In the genomic region with DNA sequence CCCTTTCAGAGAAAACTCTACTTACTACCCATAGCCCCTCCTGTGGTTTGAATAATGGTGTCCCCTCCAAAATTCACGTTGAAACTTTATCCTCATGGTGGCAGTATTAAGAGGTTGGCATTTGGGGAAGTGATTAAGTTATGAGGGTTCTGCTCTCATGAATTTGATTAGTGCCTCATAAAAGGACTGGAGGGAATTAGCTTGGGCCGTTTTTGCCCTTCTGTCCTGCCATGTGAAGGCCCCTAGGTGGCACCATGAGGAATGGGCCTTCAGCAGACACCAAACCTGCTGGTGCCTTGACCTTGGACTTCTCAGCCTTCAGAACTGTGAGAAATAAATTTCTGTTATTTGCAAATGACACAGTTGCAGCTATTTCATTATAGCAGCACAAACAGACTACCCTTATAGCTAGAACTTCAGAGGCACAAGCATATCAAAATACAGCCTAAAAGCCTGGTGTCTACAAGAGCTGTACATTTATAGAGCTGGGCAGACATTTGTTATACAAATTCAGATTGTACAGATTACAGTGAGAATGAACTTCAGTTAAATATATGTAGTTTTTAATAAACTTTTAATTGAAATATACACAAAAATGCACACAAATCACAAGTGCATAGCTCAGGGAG, we compare ENCODE assay signal across 9 cellular contexts. TPM values are rescaled to one million over a fixed set of nuclear protein-coding genes. Genes with fewer than 3 reads are reported as not detected.
DNase-seq lines count a peak whose midpoint lies in the region; ATAC-seq, FAIRE-seq and TF ChIP-seq lines count a peak whose summit lies in the region.
"Had no signal": no experiment of that assay in that cellular context is flagged by ENCODE, and none has a peak within 500 bp of the region (broad histone marks: within the 10 kb centered on the region; RNA-seq: fewer than 3 reads in every experiment).

No MANE protein-coding gene starts in this region.

- WGBS in K562 (ENCODE audit: insufficient coverage, low coverage, missing lambda C conversion rate) = 12% methylated on average over 2 of the region's 2 CpGs
- WGBS in stomach, 5 donors = 15 to 31% (median 19%) methylated on average over 2 of the region's 2 CpGs

- TF ChIP-seq POLR2A in K562 (conservative IDR thresholded peaks at IDR 0.05) (no peak), stomach (IDR thresholded peaks at IDR 0.05) (no peak)

- H2AFZ ChIP-seq in K562 (ENCODE audit: low read depth, low read length) = no peak overlapping the region

- no peaks in the 10 kb centered on the region for H3K27me3 Mint-ChIP-seq in neural crest cell (ENCODE audit: low read depth)

- H3K27ac ChIP-seq in K562 (ENCODE audit: extremely low read depth, low read depth, low read length) (no peak overlapping the region), stomach (no peak overlapping the region)

- ATAC-seq in K562 = no peak

- in situ Hi-C loops in K562 (cut with MboI) = no loop called here

- H3K9me1 ChIP-seq in K562 (ENCODE audit: control insufficient read depth, insufficient read depth, low read length) = no peaks in the 10 kb centered on the region

- CTCF ChIA-PET in K562 (lab: Yijun Ruan, JAX; ENCODE audit: low intra/inter-chr PET ratio) = interaction anchor here (0.6 kb wide), 1 partner anchor 62 kb away, joined by 5 read pairs; no protein-coding TSS in a partner anchor

- H3K27me3 ChIP-seq in K562 (ENCODE audit: control insufficient read depth in 2 of 2, insufficient read depth in 2 of 2, low read length in 2 of 2) = no peaks in the 10 kb centered on the region
- H3K27me3 ChIP-seq in stomach = no peaks in the 10 kb centered on the region

- H4K20me1 ChIP-seq in K562 (replicated peaks; ENCODE audit: control insufficient read depth, insufficient read depth, low read length) = no peaks in the 10 kb centered on the region

- no TSS peak for BruUV-seq in K562 (replicated peaks; lab: Mats Ljungman, UMichigan)

- H3K4me1 ChIP-seq in K562 (replicated peaks in 1 of 2; ENCODE audit: control insufficient read depth in 2 of 2, insufficient read depth in 2 of 2, low read length in 2 of 2) = peaks cover 9 to 19% of the 10 kb centered on the region in 2 experiments; a peak in 4 of 5 replicates
- peaks cover 5 to 28% (median 19%) of the 10 kb centered on the region in 4 donors for H3K4me1 ChIP-seq in stomach

- DNase-seq in SIG-M5 treated with dmso at 0.1 percent for 504 hours (lab: John Stamatoyannopoulos, UW; ENCODE audit: unreplicated experiment) (peak; percentile 21), SIG-M5 (lab: John Stamatoyannopoulos, UW) (no peak), Kasumi-1 (lab: John Stamatoyannopoulos, UW) (peak; percentile 35 to 57), K562 (ENCODE audit: extremely low read depth in 1 of 4, low spot score in 3 of 4) (peak in 1 of 4 experiments; percentile 40), neural crest cell (ENCODE audit: low read depth, low spot score) (no peak), stomach (no peak), kidney glomerular epithelial cell (lab: John Stamatoyannopoulos, UW) (no peak)
- no peak for DNase-seq in activated effector memory CD4-positive, alpha-beta T cell treated with Interleukin-2 at 50 U/mL for 16 hours
- DNase-seq: DMS79 treated with DMSO at 0.1 percent for 48 hours had no signal

- TF ChIP-seq CTCF in K562 (IDR thresholded peaks at IDR 0.05 in 2 of 3, conservative IDR thresholded peaks at IDR 0.05 in 1 of 3; ENCODE audit: insufficient read depth in 2 of 3, low read depth in 1 of 3, low read length in 3 of 3) (peak; percentile 36 to 44 (median 37); a peak in 2 of 6 replicates), neural crest cell (conservative IDR thresholded peaks at IDR 0.05) (peak; percentile 41), stomach (IDR thresholded peaks at IDR 0.05) (peak in 2 of 7 experiments; percentile 11 to 16)

- H3K27ac Mint-ChIP-seq in neural crest cell (ENCODE audit: unreplicated experiment) = no peak overlapping the region

- TF ChIP-seq EP300 in K562 (IDR thresholded peaks at IDR 0.05; ENCODE audit: low read length) (no peak), stomach (IDR thresholded peaks at IDR 0.05) (no peak)

- H3K4me3 Mint-ChIP-seq in neural crest cell = peak overlapping the region; percentile 33

- H3K9me3 ChIP-seq in K562 (replicated peaks; ENCODE audit: control insufficient read depth, insufficient read depth, low read depth, low read length) (no peaks in the 10 kb centered on the region), stomach (no peaks in the 10 kb centered on the region)

- H3K4me3 ChIP-seq in K562 (no peak overlapping the region), stomach (no peak overlapping the region)

- peaks cover 27% of the 10 kb centered on the region for H3K79me2 ChIP-seq in K562 (ENCODE audit: control insufficient read depth, insufficient read depth, low read length)

- H3K9me3 Mint-ChIP-seq in neural crest cell = peaks cover 13% of the 10 kb centered on the region

- no peaks in the 10 kb centered on the region; the same call in 2 of the 3 replicates for H3K36me3 ChIP-seq in K562 (ENCODE audit: control insufficient read depth, insufficient read depth, low read length)
- H3K36me3 ChIP-seq in stomach = no peaks in the 10 kb centered on the region

- TF ChIP-seq RAD21 in K562 (CRISPR knock-in tag; conservative IDR thresholded peaks at IDR 0.05 in 1 of 2, IDR thresholded peaks at IDR 0.05 in 1 of 2) = peak in 1 of 2 experiments; percentile 5; a peak in 1 of 4 replicates

- peak; percentile 52 for FAIRE-seq in K562 (lab: Jason Lieb, UNC)

- H3K9ac ChIP-seq in K562 (ENCODE audit: insufficient read depth in 1 of 2, low read depth in 2 of 2, low read length in 2 of 2) = no peak overlapping the region

- POLR2A ChIA-PET in K562 (lab: Yijun Ruan, JAX) = no interaction called here

- H3K36me3 Mint-ChIP-seq in neural crest cell (ENCODE audit: low read depth) = peaks cover 13% of the 10 kb centered on the region

- intact Hi-C loops in K562 (cut with micrococcal nuclease) = loop anchor here (10.0 kb wide), 1 partner anchor 108 kb away; a partner anchor contains a TSS
- intact Hi-C loops in stomach (cut with DNase I; ENCODE audit: low total_unique reads) = no loop called here

- H3K4me1 Mint-ChIP-seq in neural crest cell = peaks cover 21% of the 10 kb centered on the region

- no peak overlapping the region for H3K4me2 ChIP-seq in K562 (ENCODE audit: insufficient read depth, low read length)

TF ChIP-seq in K562, 482 proteins besides CTCF, POLR2A, EP300 and RAD21 (continues in another document):
- TF ChIP-seq, protein P1, sequence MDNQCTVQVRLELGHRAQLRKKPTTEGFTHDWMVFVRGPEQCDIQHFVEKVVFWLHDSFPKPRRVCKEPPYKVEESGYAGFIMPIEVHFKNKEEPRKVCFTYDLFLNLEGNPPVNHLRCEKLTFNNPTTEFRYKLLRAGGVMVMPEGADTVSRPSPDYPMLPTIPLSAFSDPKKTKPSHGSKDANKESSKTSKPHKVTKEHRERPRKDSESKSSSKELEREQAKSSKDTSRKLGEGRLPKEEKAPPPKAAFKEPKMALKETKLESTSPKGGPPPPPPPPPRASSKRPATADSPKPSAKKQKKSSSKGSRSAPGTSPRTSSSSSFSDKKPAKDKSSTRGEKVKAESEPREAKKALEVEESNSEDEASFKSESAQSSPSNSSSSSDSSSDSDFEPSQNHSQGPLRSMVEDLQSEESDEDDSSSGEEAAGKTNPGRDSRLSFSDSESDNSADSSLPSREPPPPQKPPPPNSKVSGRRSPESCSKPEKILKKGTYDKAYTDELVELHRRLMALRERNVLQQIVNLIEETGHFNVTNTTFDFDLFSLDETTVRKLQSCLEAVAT (IDR thresholded peaks at IDR 0.05) = no peak
- no peak for TF ChIP-seq RBFOX2 (IDR thresholded peaks at IDR 0.05; ENCODE audit: low read depth, low read length)
- no peak for TF ChIP-seq BRF1 (IDR thresholded peaks at IDR 0.05; ENCODE audit: borderline replicate concordance, extremely low read depth, insufficient read length)
- TF ChIP-seq, protein P2, sequence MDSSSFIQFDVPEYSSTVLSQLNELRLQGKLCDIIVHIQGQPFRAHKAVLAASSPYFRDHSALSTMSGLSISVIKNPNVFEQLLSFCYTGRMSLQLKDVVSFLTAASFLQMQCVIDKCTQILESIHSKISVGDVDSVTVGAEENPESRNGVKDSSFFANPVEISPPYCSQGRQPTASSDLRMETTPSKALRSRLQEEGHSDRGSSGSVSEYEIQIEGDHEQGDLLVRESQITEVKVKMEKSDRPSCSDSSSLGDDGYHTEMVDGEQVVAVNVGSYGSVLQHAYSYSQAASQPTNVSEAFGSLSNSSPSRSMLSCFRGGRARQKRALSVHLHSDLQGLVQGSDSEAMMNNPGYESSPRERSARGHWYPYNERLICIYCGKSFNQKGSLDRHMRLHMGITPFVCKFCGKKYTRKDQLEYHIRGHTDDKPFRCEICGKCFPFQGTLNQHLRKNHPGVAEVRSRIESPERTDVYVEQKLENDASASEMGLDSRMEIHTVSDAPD (CRISPR knock-in tag; IDR thresholded peaks at IDR 0.05) = no peak
- no peak for TF ChIP-seq FOXA3 (CRISPR knock-in tag; conservative IDR thresholded peaks at IDR 0.05 in 1 of 2, IDR thresholded peaks at IDR 0.05 in 1 of 2)
- no peak for TF ChIP-seq DMBX1 (CRISPR knock-in tag; IDR thresholded peaks at IDR 0.05; ENCODE audit: borderline replicate concordance)

RNA-seq across cellular contexts. Expression of a gene that starts 2.6 kb away (rescaled TPM):
- 18.9 and 43.2 TPM in 2 replicates for total RNA-seq in K562 (2011; cell fraction: chromatin; rRNA removed; ENCODE audit: low replicate concordance)
- total RNA-seq in K562 (2011; cell fraction: nucleolus; rRNA removed) = 13.0 and 20.3 TPM in 2 replicates
- 23.4 and 36.6 TPM in 2 replicates for total RNA-seq in K562 (2011; cell fraction: nucleoplasm; rRNA removed)
- total RNA-seq in K562 (2014; rRNA removed) (33.1 and 38.3 TPM in 2 replicates), K562 (2014; rRNA removed; fragmentation: Illumina TruSeq; extraction: Trizol) (56.4 and 67.9 TPM in 2 replicates), K562 (2015; rRNA removed; fragmentation: Illumina TruSeq; extraction: Trizol) (63.6 and 66.4 TPM in 2 replicates), K562 (2021) (37.6 and 40.3 TPM in 2 replicates), neural crest cell (31.7 and 34.4 TPM in 2 replicates), stomach (10 to 100 TPM in 3 of 5 donors, 1 to 10 TPM in 2; 5.8 to 66.7 (median 28.5) TPM)
- polyA plus RNA-seq in K562 (2011; rRNA removed) (39.9 and 44.8 TPM in 2 replicates), K562 (2014; fragmentation: Illumina TruSeq; extraction: Trizol) (48.1 and 58.3 TPM in 2 replicates), K562 (2014; fragmentation: Nextera tagmentation; extraction: Ambion mirVana) (10 to 100 TPM; 36.6 to 46.3 TPM), K562 (2014; rRNA removed) (35.0 and 43.8 TPM in 2 replicates), stomach (10 to 100 TPM; 20.2 to 32.4 (median 32.2) TPM)
- polyA plus RNA-seq in K562 (2011; cell fraction: cytosol; rRNA removed) = 7.5 and 17.5 TPM in 2 replicates
- polyA plus RNA-seq in K562 (2011; cell fraction: nucleus; rRNA removed) = 15.5 and 21.0 TPM in 2 replicates
- 36.4 and 37.3 TPM in 2 replicates for polyA plus RNA-seq in K562 (2012)
- 46.7 and 65.3 TPM in 2 replicates for polyA minus RNA-seq in K562 (2011; rRNA and poly(A)+ RNA removed)
- polyA minus RNA-seq in K562 (2011; cell fraction: cytosol; rRNA and poly(A)+ RNA removed) = 14.0 and 24.8 TPM in 2 replicates
- polyA minus RNA-seq in K562 (2011; cell fraction: nucleus; rRNA and poly(A)+ RNA removed) = 11.2 and 19.8 TPM in 2 replicates

Comparison
In these comparisons a context has a peak if more than half of its experiments do, and no peak if none do; other contexts are left out.
1. DNase-seq: peak in SIG-M5 treated with dmso at 0.1 percent for 504 hours (single experiment) and Kasumi-1 (2 of 2); none in SIG-M5 (single experiment), neural crest cell (single experiment), stomach (single experiment), kidney glomerular epithelial cell (single experiment) and activated effector memory CD4-positive, alpha-beta T cell treated with Interleukin-2 at 50 U/mL for 16 hours (single experiment).